Comparison of ENCODE assay signal across 1 cellular context in the genomic region with DNA sequence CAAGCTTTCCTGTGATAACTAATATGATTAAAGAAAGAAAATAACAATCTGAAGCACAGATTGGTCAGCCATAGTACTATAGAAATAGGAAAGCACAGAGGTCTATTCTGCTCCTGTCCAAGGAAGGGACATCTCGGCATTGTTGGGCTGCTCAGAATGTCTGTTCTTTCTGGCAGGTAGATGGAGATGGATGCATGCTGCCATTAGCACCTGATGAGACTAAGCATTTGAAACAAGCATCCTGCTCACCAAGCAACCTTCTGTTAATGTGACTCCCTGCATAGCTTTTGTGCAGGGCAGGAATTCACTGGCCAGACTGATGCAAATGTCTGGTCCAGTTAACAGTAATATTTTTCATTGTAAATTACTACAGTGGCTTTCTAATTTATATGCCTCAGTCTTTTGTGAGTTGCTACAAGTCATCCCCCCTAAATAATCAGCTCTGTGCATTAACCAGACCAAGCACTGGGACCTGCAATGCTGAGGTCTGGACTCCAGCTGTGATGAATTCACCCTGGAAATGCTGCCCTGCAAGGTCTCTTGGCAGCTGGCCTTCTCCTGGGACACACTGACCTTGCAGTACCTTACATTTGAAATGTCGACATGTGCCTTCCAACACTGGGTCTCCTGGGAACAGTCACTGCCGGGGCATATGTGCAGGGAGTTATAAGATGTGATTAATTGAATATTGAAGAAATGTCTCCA.
TF ChIP-seq lines count a peak whose summit lies in the region.

No MANE protein-coding gene starts in this region.

TF ChIP-seq in neural cell, 6 proteins besides CTCF, POLR2A, EP300 and RAD21 (continued from another document):
- no peak for TF ChIP-seq TAF1 (IDR thresholded peaks at IDR 0.05; ENCODE audit: low read depth)
TF ChIP-seq in neural cell: peak in this region for 1.
